Comparison of ENCODE assay signal across 23 cellular contexts in the genomic region with DNA sequence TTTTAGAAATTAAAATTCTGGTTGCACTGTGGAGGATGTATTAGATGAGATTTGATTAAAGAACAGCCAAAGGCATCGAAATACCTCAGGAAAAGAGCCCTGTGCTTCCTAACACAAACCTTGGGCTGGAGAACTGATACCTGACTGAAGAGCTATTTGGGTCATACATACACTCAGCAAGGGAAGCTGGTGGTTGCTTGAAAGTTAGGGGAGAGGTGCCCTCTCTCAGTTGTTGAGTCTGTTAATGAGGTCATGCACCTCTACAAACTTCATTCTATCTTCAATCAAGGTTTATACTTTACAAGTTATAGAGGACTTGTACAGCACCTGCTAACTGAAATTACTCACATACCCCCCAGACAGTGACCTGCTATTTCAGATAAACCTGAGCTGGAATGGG. TPM values are rescaled to one million over a fixed set of nuclear protein-coding genes. Genes with fewer than 3 reads are reported as not detected.
A peak's percentile ranks its signal among the peaks of the same experiment; 100 is the strongest.
DNase-seq lines count a peak whose midpoint lies in the region; ATAC-seq and TF ChIP-seq lines count a peak whose summit lies in the region.
"Had no signal": no experiment of that assay in that cellular context is flagged by ENCODE, and none has a peak within 500 bp of the region (broad histone marks: within the 10 kb centered on the region; RNA-seq: fewer than 3 reads in every experiment).

No MANE protein-coding gene starts in this region.

- peaks cover 10% of the 10 kb centered on the region for H3K4me1 Mint-ChIP-seq in activated CD8-positive, alpha-beta T cell treated with anti-CD3 and anti-CD28 coated beads for 36 hours (ENCODE audit: low read depth)
- H3K4me1 Mint-ChIP-seq in activated CD8-positive, alpha-beta T cell treated with anti-CD3 and anti-CD28 coated beads, Interleukin-2, amount 10 ng/mL, durations not matched to agents 7 days and 5 days (ENCODE audit: low read depth) = peaks cover 6% of the 10 kb centered on the region
- H3K4me1 Mint-ChIP-seq in effector memory CD8-positive, alpha-beta T cell (ENCODE audit: low read depth in 2 of 2) = peaks cover 5 to 6% of the 10 kb centered on the region in 2 donors
- H3K4me1 Mint-ChIP-seq: CD14-positive monocyte had no signal

- no peaks in the 10 kb centered on the region for H3K36me3 Mint-ChIP-seq in activated CD8-positive, alpha-beta T cell treated with anti-CD3 and anti-CD28 coated beads for 36 hours (ENCODE audit: low read depth)
- no peaks in the 10 kb centered on the region for H3K36me3 Mint-ChIP-seq in activated CD8-positive, alpha-beta T cell treated with anti-CD3 and anti-CD28 coated beads, Interleukin-2, amount 10 ng/mL, durations not matched to agents 7 days and 5 days (ENCODE audit: low read depth)
- no peaks in the 10 kb centered on the region for H3K36me3 Mint-ChIP-seq in effector memory CD8-positive, alpha-beta T cell (ENCODE audit: insufficient read depth)
- H3K36me3 Mint-ChIP-seq: CD14-positive monocyte had no signal

- no peak for TF ChIP-seq CTCF in activated CD8-positive, alpha-beta T cell treated with anti-CD3 and anti-CD28 coated beads for 36 hours (IDR thresholded peaks at IDR 0.05)

- no peaks in the 10 kb centered on the region for H3K27me3 Mint-ChIP-seq in activated CD8-positive, alpha-beta T cell treated with anti-CD3 and anti-CD28 coated beads for 36 hours
- H3K27me3 Mint-ChIP-seq in activated CD8-positive, alpha-beta T cell treated with anti-CD3 and anti-CD28 coated beads, Interleukin-2, amount 10 ng/mL, durations not matched to agents 7 days and 5 days (ENCODE audit: low read depth) = no peaks in the 10 kb centered on the region
- H3K27me3 Mint-ChIP-seq in effector memory CD8-positive, alpha-beta T cell = no peaks in the 10 kb centered on the region
- H3K27me3 Mint-ChIP-seq: central memory CD8-positive, alpha-beta T cell; dendritic cell treated with granulocyte-macrophage colony-stimulating factor and Interleukin-4, amounts not matched to agents 40 ng/mL and 50 ng/mL, for 4 days had no signal

- H3K9me3 Mint-ChIP-seq in activated CD8-positive, alpha-beta T cell treated with anti-CD3 and anti-CD28 coated beads for 36 hours = peaks cover 4% of the 10 kb centered on the region
- no peaks in the 10 kb centered on the region for H3K9me3 Mint-ChIP-seq in activated CD8-positive, alpha-beta T cell treated with anti-CD3 and anti-CD28 coated beads, Interleukin-2, amount 10 ng/mL, durations not matched to agents 7 days and 5 days (ENCODE audit: insufficient read depth)
- H3K9me3 Mint-ChIP-seq in effector memory CD8-positive, alpha-beta T cell = no peaks in the 10 kb centered on the region
- H3K9me3 Mint-ChIP-seq: central memory CD8-positive, alpha-beta T cell; dendritic cell treated with granulocyte-macrophage colony-stimulating factor and Interleukin-4, amounts not matched to agents 40 ng/mL and 50 ng/mL, for 4 days had no signal

- ATAC-seq in activated CD8-positive, alpha-beta T cell treated with anti-CD3 and anti-CD28 coated beads for 36 hours = peak; percentile 53
- no peak for ATAC-seq in activated CD8-positive, alpha-beta T cell treated with anti-CD3 and anti-CD28 coated beads, Interleukin-2, amount 10 ng/mL, durations not matched to agents 7 days and 5 days
- ATAC-seq in GM18870 (IDR thresholded peaks at IDR 0.05; ENCODE audit: unreplicated experiment) (peak; percentile 21), HG03064 (IDR thresholded peaks at IDR 0.05; ENCODE audit: low read depth, unreplicated experiment) (peak; percentile 32)
- ATAC-seq in effector memory CD8-positive, alpha-beta T cell (replicated peaks) = peak; percentile 56
- ATAC-seq: HCT116, left ventricle myocardium superior, upper lobe of right lung had no signal

- H3K4me3 Mint-ChIP-seq in activated CD8-positive, alpha-beta T cell treated with anti-CD3 and anti-CD28 coated beads for 36 hours = no peak overlapping the region
- H3K4me3 Mint-ChIP-seq in activated CD8-positive, alpha-beta T cell treated with anti-CD3 and anti-CD28 coated beads, Interleukin-2, amount 10 ng/mL, durations not matched to agents 7 days and 5 days = no peak overlapping the region
- H3K4me3 Mint-ChIP-seq in effector memory CD8-positive, alpha-beta T cell = no peak overlapping the region
- H3K4me3 Mint-ChIP-seq: CD14-positive monocyte; central memory CD8-positive, alpha-beta T cell; dendritic cell treated with granulocyte-macrophage colony-stimulating factor and Interleukin-4, amounts not matched to agents 40 ng/mL and 50 ng/mL, for 4 days had no signal

- DNase-seq in activated CD8-positive, alpha-beta T cell treated with anti-CD3 and anti-CD28 coated beads for 36 hours = no peak
- no peak for DNase-seq in activated CD8-positive, alpha-beta T cell treated with anti-CD3 and anti-CD28 coated beads, Interleukin-2, amount 10 ng/mL, durations not matched to agents 7 days and 5 days
- no peak for DNase-seq in effector memory CD8-positive, alpha-beta T cell
- DNase-seq in NCI-H774 (lab: John Stamatoyannopoulos, UW) = no peak
- no peak for DNase-seq in retina
- no peak for DNase-seq in DMS 273 (lab: John Stamatoyannopoulos, UW; ENCODE audit: unreplicated experiment)
- DNase-seq: activated CD8-positive, alpha-beta memory T cell treated with anti-CD3 and anti-CD28 coated beads, Interleukin-2, amount 50 U/mL, for 4 hours; activated gamma-delta T cell treated with Interleukin-2 at 50 U/mL for 16 hours; DND-41; left ventricle myocardium superior; NCI-H1048; NCI-H1694; NCI-H446 treated with DMSO at 0.1 percent for 48 hours; small intestine; T-helper 9 cell; upper lobe of right lung had no signal

- no peak overlapping the region for H3K27ac Mint-ChIP-seq in activated CD8-positive, alpha-beta T cell treated with anti-CD3 and anti-CD28 coated beads for 36 hours
- no peak overlapping the region for H3K27ac Mint-ChIP-seq in activated CD8-positive, alpha-beta T cell treated with anti-CD3 and anti-CD28 coated beads, Interleukin-2, amount 10 ng/mL, durations not matched to agents 7 days and 5 days
- peak overlapping the region in 1 of 2 donors; percentile 61 for H3K27ac Mint-ChIP-seq in effector memory CD8-positive, alpha-beta T cell
- H3K27ac Mint-ChIP-seq: CD14-positive monocyte; dendritic cell treated with granulocyte-macrophage colony-stimulating factor and Interleukin-4, amounts not matched to agents 40 ng/mL and 50 ng/mL, for 4 days had no signal

- intact Hi-C loops in activated CD8-positive, alpha-beta T cell treated with anti-CD3 and anti-CD28 coated beads for 36 hours (cut with micrococcal nuclease) = no loop called here

- CTCF ChIA-PET in activated CD8-positive, alpha-beta T cell treated with anti-CD3 and anti-CD28 coated beads for 36 hours (lab: Charles Lee) = interaction anchor here (0.6 to 1.2 kb wide), 2 partner anchors 25 to 77 kb away, joined by 3 read pairs; a partner anchor contains a TSS
- CTCF ChIA-PET in activated CD8-positive, alpha-beta T cell treated with anti-CD3 and anti-CD28 coated beads, Interleukin-2, amount 10 ng/mL, durations not matched to agents 7 days and 5 days (lab: Charles Lee) = interaction anchor here (0.7 to 1.4 kb wide), 4 partner anchors 12 to 25 kb away, joined by 3 to 4 read pairs (median 3); no protein-coding TSS in a partner anchor

- POLR2A ChIA-PET in activated CD8-positive, alpha-beta T cell treated with anti-CD3 and anti-CD28 coated beads for 36 hours (lab: Charles Lee) = no interaction called here
- POLR2A ChIA-PET in activated CD8-positive, alpha-beta T cell treated with anti-CD3 and anti-CD28 coated beads, Interleukin-2, amount 10 ng/mL, durations not matched to agents 7 days and 5 days (lab: Charles Lee) = interaction anchor here (0.6 kb wide), 1 partner anchor 26 kb away, joined by 3 read pairs; no protein-coding TSS in a partner anchor

RNA-seq across cellular contexts. Expression of a gene that starts 25.5 kb away (rescaled TPM):
- total RNA-seq in activated CD8-positive, alpha-beta T cell treated with anti-CD3 and anti-CD28 coated beads for 36 hours = 1 to 10 TPM; 3.2 to 4.8 TPM
- 1 to 10 TPM; 2.2 to 2.7 TPM for total RNA-seq in activated CD8-positive, alpha-beta T cell treated with anti-CD3 and anti-CD28 coated beads, Interleukin-2, amount 10 ng/mL, durations not matched to agents 7 days and 5 days
- total RNA-seq: HT-29 had no signal
